Comparison of ENCODE assay signal across 17 cellular contexts in the genomic region with DNA sequence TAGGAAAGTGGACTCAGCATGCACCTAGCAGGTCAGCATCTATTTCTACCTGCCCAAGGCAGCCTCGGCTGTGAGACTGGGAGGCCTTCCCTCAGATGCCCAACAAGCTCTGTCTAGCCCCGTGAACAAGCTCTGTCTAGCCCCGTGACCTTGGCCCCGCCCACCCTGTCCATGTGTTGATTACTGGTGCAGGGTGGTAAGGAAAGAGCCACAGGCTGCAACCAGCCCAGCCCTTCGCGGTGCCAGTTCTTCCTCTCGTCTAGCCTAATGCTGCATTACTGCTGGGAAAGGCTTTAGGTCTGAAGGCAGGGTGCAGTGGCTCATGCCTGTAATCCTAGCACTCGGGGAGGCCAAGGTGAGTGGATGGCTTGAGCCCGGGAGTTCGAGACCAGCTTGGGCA. TPM values are rescaled to one million over a fixed set of nuclear protein-coding genes. Genes with fewer than 3 reads are reported as not detected.
DNase-seq lines count a peak whose midpoint lies in the region; ATAC-seq and TF ChIP-seq lines count a peak whose summit lies in the region.
"Had no signal": no experiment of that assay in that cellular context is flagged by ENCODE, and none has a peak within 500 bp of the region (broad histone marks: within the 10 kb centered on the region; RNA-seq: fewer than 3 reads in every experiment).

No MANE protein-coding gene starts in this region.

- BruUV-seq in MCF 10A (replicated peaks; lab: Mats Ljungman, UMichigan): no TSS peak
- no TSS peak for BruUV-seq in PC-3 (replicated peaks; lab: Mats Ljungman, UMichigan)

- H2AFZ ChIP-seq in PC-3 (ENCODE audit: low read length): no peak overlapping the region

- ATAC-seq in GM18868 (IDR thresholded peaks at IDR 0.05; ENCODE audit: unreplicated experiment) (no peak), PC-3 (no peak)

- no peaks in the 10 kb centered on the region for H3K9me2 ChIP-seq in PC-3 (replicated peaks; ENCODE audit: low read length)

- TF ChIP-seq POLR2A in breast epithelium (IDR thresholded peaks at IDR 0.05): no peak
- no peak for TF ChIP-seq POLR2A in esophagus squamous epithelium (IDR thresholded peaks at IDR 0.05)

- intact Hi-C loops in MCF 10A (cut with micrococcal nuclease): no loop called here
- intact Hi-C loops in breast epithelium (cut with DNase I; ENCODE audit: low total_unique reads): no loop called here
- intact Hi-C loops in esophagus squamous epithelium (cut with DNase I): no loop called here
- intact Hi-C loops in PC-3 (cut with micrococcal nuclease): no loop called here

- no peak for TF ChIP-seq CTCF in MCF 10A (IDR thresholded peaks at IDR 0.05; ENCODE audit: unreplicated experiment)
- no peak for TF ChIP-seq CTCF in breast epithelium (IDR thresholded peaks at IDR 0.05)
- TF ChIP-seq CTCF in esophagus squamous epithelium (IDR thresholded peaks at IDR 0.05): no peak
- TF ChIP-seq CTCF in type B pancreatic cell (conservative IDR thresholded peaks at IDR 0.05): no peak
- TF ChIP-seq CTCF in PC-3 (conservative IDR thresholded peaks at IDR 0.05; ENCODE audit: low read depth, low read length): no peak

- no peak overlapping the region for H3K4me3 ChIP-seq in breast epithelium
- no peak overlapping the region for H3K4me3 ChIP-seq in esophagus squamous epithelium
- H3K4me3 ChIP-seq in PC-3 (ENCODE audit: low read length): no peak overlapping the region
- H3K4me3 ChIP-seq: cardiac muscle cell, SJCRH30 had no signal

- H3K27ac ChIP-seq in breast epithelium: no peak overlapping the region
- H3K27ac ChIP-seq in esophagus squamous epithelium: peak overlapping the region; percentile 34 to 84 (median 62)
- no peak overlapping the region for H3K27ac ChIP-seq in PC-3 (ENCODE audit: low read length)
- H3K27ac ChIP-seq: cardiac muscle cell, SJCRH30 had no signal

- DNase-seq in MCF 10A (ENCODE audit: unreplicated experiment) (peak; percentile 80), breast epithelium (ENCODE audit: low spot score in 2 of 2) (no peak), esophagus squamous epithelium (lab: John Stamatoyannopoulos, UW) (no peak), type B pancreatic cell (ENCODE audit: extremely low spot score, unreplicated experiment) (no peak), PC-3 (no peak)
- DNase-seq: activated CD4-positive, alpha-beta T cell treated with anti-CD3 and anti-CD28 coated beads, Interleukin-2, amount 10 ng/mL, durations not matched to agents 24 days and 14 days; activated naive CD8-positive, alpha-beta T cell treated with anti-CD3 and anti-CD28 coated beads, Interleukin-2, amount 10 ng/mL, durations not matched to agents 7 days and 5 days; Calu3; effector CD4-positive, alpha-beta T cell; GF-D8; NCI-H1694; posterior cingulate gyrus; SJCRH30; stimulated activated naive CD4-positive, alpha-beta T cell had no signal

- H4K20me1 ChIP-seq in PC-3 (ENCODE audit: low read length): peaks cover 8% of the 10 kb centered on the region; the same call in 1 of the 2 replicates

- WGBS in esophagus squamous epithelium, 2 donors: 21 to 40% methylated on average over 3 to 5 of the region's 10 CpGs

- H3K27me3 Mint-ChIP-seq in MCF 10A (ENCODE audit: insufficient read depth, unreplicated experiment): no peaks in the 10 kb centered on the region
- peaks cover 33% of the 10 kb centered on the region for H3K27me3 Mint-ChIP-seq in type B pancreatic cell

- H3K36me3 Mint-ChIP-seq in MCF 10A (ENCODE audit: insufficient read depth, unreplicated experiment) (peaks cover 2% of the 10 kb centered on the region), type B pancreatic cell (no peaks in the 10 kb centered on the region)
- H3K36me3 Mint-ChIP-seq: activated naive CD8-positive, alpha-beta T cell treated with anti-CD3 and anti-CD28 coated beads, Interleukin-2, amount 10 ng/mL, durations not matched to agents 7 days and 5 days had no signal

- no peak overlapping the region for H3K4me2 ChIP-seq in PC-3 (ENCODE audit: low read length)

- H3K4me3 Mint-ChIP-seq in MCF 10A (ENCODE audit: unreplicated experiment) (peak overlapping the region; percentile 63), type B pancreatic cell (peak overlapping the region; percentile 78)

- POLR2A ChIA-PET in MCF 10A (lab: Yijun Ruan, JAX) (interaction anchor here (0.9 kb wide), 1 partner anchor 9 kb away, joined by 3 read pairs; no protein-coding TSS in a partner anchor), PC-3 (lab: Charles Lee; ENCODE audit: unreplicated experiment) (interaction anchor here (1.4 kb wide), 1 partner anchor 43 kb away, joined by 3 read pairs; no protein-coding TSS in a partner anchor)

- H3K27me3 ChIP-seq in breast epithelium: no peaks in the 10 kb centered on the region
- H3K27me3 ChIP-seq in esophagus squamous epithelium: peaks cover 0 to 30% (median 0%) of the 10 kb centered on the region in 4 donors
- no peaks in the 10 kb centered on the region for H3K27me3 ChIP-seq in PC-3 (ENCODE audit: low read length)
- H3K27me3 ChIP-seq: SJCRH30 had no signal

- no peaks in the 10 kb centered on the region for H3K9me3 Mint-ChIP-seq in MCF 10A (ENCODE audit: unreplicated experiment)
- no peaks in the 10 kb centered on the region for H3K9me3 Mint-ChIP-seq in type B pancreatic cell
- H3K9me3 Mint-ChIP-seq: activated CD4-positive, alpha-beta T cell treated with anti-CD3 and anti-CD28 coated beads, Interleukin-2, amount 10 ng/mL, durations not matched to agents 24 days and 14 days; activated naive CD8-positive, alpha-beta T cell treated with anti-CD3 and anti-CD28 coated beads, Interleukin-2, amount 10 ng/mL, durations not matched to agents 7 days and 5 days had no signal

- H3K79me2 ChIP-seq in PC-3 (ENCODE audit: low read length): peaks cover 37% of the 10 kb centered on the region

- H3K4me1 ChIP-seq in breast epithelium (peaks cover 0 to 5% of the 10 kb centered on the region in 2 donors), esophagus squamous epithelium (peaks cover 27 to 63% (median 29%) of the 10 kb centered on the region in 3 donors), PC-3 (ENCODE audit: insufficient read depth, low read length) (peaks cover 21% of the 10 kb centered on the region)

- H3K36me3 ChIP-seq in breast epithelium (no peaks in the 10 kb centered on the region), esophagus squamous epithelium (peaks cover 0 to 12% (median 0%) of the 10 kb centered on the region in 3 donors), PC-3 (ENCODE audit: low read depth, low read length) (peaks cover 6% of the 10 kb centered on the region; the same call in 1 of the 2 replicates)
- H3K36me3 ChIP-seq: cardiac muscle cell had no signal

- CTCF ChIA-PET in MCF 10A (lab: Yijun Ruan, JAX) (interaction anchor here (0.6 to 5.8 kb wide), 4 partner anchors 13 to 200 kb away, joined by 3 to 52 read pairs (median 4); no protein-coding TSS in a partner anchor), PC-3 (lab: Charles Lee) (no interaction called here)

- H3K27ac Mint-ChIP-seq in MCF 10A (ENCODE audit: low read depth, unreplicated experiment): no peak overlapping the region
- H3K27ac Mint-ChIP-seq in type B pancreatic cell: peak overlapping the region; percentile 18
- H3K27ac Mint-ChIP-seq: activated CD4-positive, alpha-beta T cell treated with anti-CD3 and anti-CD28 coated beads, Interleukin-2, amount 10 ng/mL, durations not matched to agents 24 days and 14 days; activated naive CD8-positive, alpha-beta T cell treated with anti-CD3 and anti-CD28 coated beads, Interleukin-2, amount 10 ng/mL, durations not matched to agents 7 days and 5 days had no signal

- no peaks in the 10 kb centered on the region for H3K9me3 ChIP-seq in breast epithelium
- H3K9me3 ChIP-seq in esophagus squamous epithelium: no peaks in the 10 kb centered on the region
- no peaks in the 10 kb centered on the region for H3K9me3 ChIP-seq in PC-3 (ENCODE audit: low read length)
- H3K9me3 ChIP-seq: SJCRH30 had no signal

- no peak overlapping the region for H3K9ac ChIP-seq in PC-3 (ENCODE audit: low read length)

- H3K4me1 Mint-ChIP-seq in MCF 10A (ENCODE audit: insufficient read depth, unreplicated experiment) (peaks cover 12% of the 10 kb centered on the region), type B pancreatic cell (ENCODE audit: unreplicated experiment) (no peaks in the 10 kb centered on the region)

- no peaks in the 10 kb centered on the region for H3F3A ChIP-seq in PC-3 (ENCODE audit: low read length, unreplicated experiment)

RNA-seq across cellular contexts. Expression of gene GPR153, which starts 2.2 kb away (rescaled TPM):
- 4.6 and 5.0 TPM in 2 replicates for total RNA-seq in MCF 10A (2022)
- 10 to 100 TPM in 1 of 3 donors, 1 to 10 TPM in 2; 5.4 to 34.6 (median 6.6) TPM for total RNA-seq in breast epithelium
- 10 to 100 TPM in 2 of 4 donors, 1 to 10 TPM in 2; 5.6 to 12.3 (median 10.2) TPM for total RNA-seq in esophagus squamous epithelium
- total RNA-seq in type B pancreatic cell (ENCODE audit: low replicate concordance): 6.1 and 8.5 TPM in 2 replicates
- 98.7 and 113 TPM in 2 replicates for total RNA-seq in PC-3 (2014; rRNA removed)

RNA-seq across cellular contexts. Expression of gene HES3, which starts 14.7 kb away (rescaled TPM):
- total RNA-seq in MCF 10A (2022) (not detected in 2 replicates), breast epithelium (not detected), esophagus squamous epithelium (not detected), type B pancreatic cell (ENCODE audit: low replicate concordance) (not detected in 2 replicates), PC-3 (2014; rRNA removed) (not detected in 2 replicates)
- total RNA-seq: activated CD4-positive, alpha-beta T cell treated with anti-CD3 and anti-CD28 coated beads, Interleukin-2, amount 10 ng/mL, durations not matched to agents 24 days and 14 days; activated naive CD8-positive, alpha-beta T cell treated with anti-CD3 and anti-CD28 coated beads, Interleukin-2, amount 10 ng/mL, durations not matched to agents 7 days and 5 days; Calu3; cardiac muscle cell; SJCRH30; urinary bladder had no signal

RNA-seq across cellular contexts. Expression of gene ICMT, which starts 22.9 kb away (rescaled TPM):
- total RNA-seq in MCF 10A (2022) (26.5 and 28.3 TPM in 2 replicates), breast epithelium (10 to 100 TPM; 54.0 to 61.6 (median 54.7) TPM), esophagus squamous epithelium (10 to 100 TPM; 43.0 to 85.3 (median 53.4) TPM), type B pancreatic cell (ENCODE audit: low replicate concordance) (56.6 and 63.5 TPM in 2 replicates), PC-3 (2014; rRNA removed) (210 and 215 TPM in 2 replicates)

RNA-seq across cellular contexts. Expression of gene RNF207, which starts 52.8 kb away (rescaled TPM):
- total RNA-seq in MCF 10A (2022) (6.2 and 12.4 TPM in 2 replicates), breast epithelium (10 to 100 TPM in 2 of 3 donors, 1 to 10 TPM in 1; 2.7 to 32.4 (median 29.9) TPM), esophagus squamous epithelium (10 to 100 TPM in 3 of 4 donors, 1 to 10 TPM in 1; 6.6 to 43.3 (median 23.3) TPM), type B pancreatic cell (ENCODE audit: low replicate concordance) (34.5 and 37.0 TPM in 2 replicates), PC-3 (2014; rRNA removed) (95.4 and 128 TPM in 2 replicates)
- total RNA-seq: SJCRH30 had no signal

RNA-seq across cellular contexts. Expression of gene RPL22, which starts 59.3 kb away (rescaled TPM):
- total RNA-seq in MCF 10A (2022): 477 and 513 TPM in 2 replicates
- total RNA-seq in breast epithelium: 100 to 1,000 TPM; 210 to 329 (median 306) TPM
- 100 to 1,000 TPM in 3 of 4 donors, 10 to 100 TPM in 1; 75.5 to 237 (median 192) TPM for total RNA-seq in esophagus squamous epithelium
- 499 and 541 TPM in 2 replicates for total RNA-seq in type B pancreatic cell (ENCODE audit: low replicate concordance)
- 283 and 297 TPM in 2 replicates for total RNA-seq in PC-3 (2014; rRNA removed)

Comparison
In these comparisons a context has a peak if more than half of its experiments do, and no peak if none do; other contexts are left out.
1. H3K27ac ChIP-seq: peak in esophagus squamous epithelium (4 of 4); none in breast epithelium (0 of 2) and PC-3 (single experiment).